ENCODE assay signal across 20 cellular contexts in the genomic region with DNA sequence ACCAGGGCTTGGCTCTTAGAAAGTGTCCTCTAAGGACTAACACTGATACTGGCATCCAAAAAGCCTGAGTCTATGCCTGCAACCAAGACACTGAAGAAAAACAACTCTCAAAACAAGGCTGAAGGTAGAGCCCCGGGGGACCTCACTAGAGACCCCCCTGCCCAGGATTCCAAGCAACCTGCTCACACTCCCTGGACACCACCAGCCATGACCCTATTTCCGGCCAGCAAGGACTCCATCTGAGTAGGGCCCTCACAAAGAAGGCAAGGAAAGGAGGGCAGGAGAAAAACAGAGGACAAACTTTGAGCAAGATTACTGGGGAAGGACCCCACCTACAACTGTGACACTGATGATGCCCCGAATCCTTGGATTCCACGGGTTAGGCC.
"Had no signal": no experiment of that assay in that cellular context is flagged by ENCODE, and none has a peak within 500 bp of the region (broad histone marks: within the 10 kb centered on the region; RNA-seq: fewer than 3 reads in every experiment).

No MANE protein-coding gene starts in this region.

- H3K36me3 ChIP-seq: brain microvascular endothelial cell, cardiac muscle cell had no signal

- H3K27ac ChIP-seq: brain microvascular endothelial cell, cardiac muscle cell had no signal

- H3K27me3 ChIP-seq: brain microvascular endothelial cell had no signal

- H3K4me1 Mint-ChIP-seq: activated naive CD4-positive, alpha-beta T cell treated with anti-CD3 and anti-CD28 coated beads, Interleukin-2, amount 10 ng/mL, durations not matched to agents 7 days and 5 days had no signal

- H3K4me3 ChIP-seq: cardiac muscle cell had no signal

- ATAC-seq: activated T-cell treated with anti-CD3 and anti-CD28 coated beads, Interleukin-2, amount 50 U/mL, for 72 hours; PC-3 had no signal

- H3K27ac Mint-ChIP-seq: activated naive CD4-positive, alpha-beta T cell treated with anti-CD3 and anti-CD28 coated beads, Interleukin-2, amount 10 ng/mL, durations not matched to agents 7 days and 5 days; activated naive CD8-positive, alpha-beta T cell treated with anti-CD3 and anti-CD28 coated beads for 36 hours; activated T-cell treated with anti-CD3 and anti-CD28 coated beads, Interleukin-2, amount 50 U/mL, for 72 hours; activated T-helper 2 cell treated with anti-CD3 and anti-CD28 coated beads, Interferon-gamma antibody, Interleukin-2, Interleukin-4, amounts not matched to agents 10 μg/mL and 5 μg/mL and 100 μg/mL, durations not matched to agents 14 hours and 24 hours and 36 hours; T-helper 1 cell treated with Interleukin-12 subunit alpha and Interleukin-12 subunit beta and Interleukin-4 antibody, amounts not matched to agents 30 μg/mL and 1 μg/mL, for 36 hours had no signal

- DNase-seq: activated CD4-positive, alpha-beta T cell treated with anti-CD3 and anti-CD28 coated beads for 48 hours; activated CD4-positive, alpha-beta T cell treated with anti-CD3 and anti-CD28 coated beads, Interleukin-2, amount 50 U/mL, for 4 hours; activated CD4-positive, CD25-positive, alpha-beta regulatory T cell treated with anti-CD3 and anti-CD28 coated beads, Interleukin-2, amount 50 U/mL, for 72 hours; activated CD8-positive, alpha-beta memory T cell treated with anti-CD3 and anti-CD28 coated beads, Interleukin-2, amount 50 U/mL, for 4 hours; activated gamma-delta T cell treated with Interleukin-2 at 50 U/mL for 16 hours; activated naive CD4-positive, alpha-beta T cell treated with anti-CD3 and anti-CD28 coated beads, Interleukin-2, amount 10 ng/mL, durations not matched to agents 7 days and 5 days; activated naive CD8-positive, alpha-beta T cell treated with anti-CD3 and anti-CD28 coated beads for 36 hours; activated T-cell treated with anti-CD3 and anti-CD28 coated beads, Interleukin-2, amount 50 U/mL, for 72 hours; brain microvascular endothelial cell; Kasumi-1; KBM-7; NCI-H146; NCI-H187 treated with DMSO at 0.1 percent for 48 hours; NCI-H2081 treated with DMSO at 0.1 percent for 48 hours; NCI-H446; NCI-H524 had no signal

- H3K4me3 Mint-ChIP-seq: activated naive CD4-positive, alpha-beta T cell treated with anti-CD3 and anti-CD28 coated beads, Interleukin-2, amount 10 ng/mL, durations not matched to agents 7 days and 5 days; activated naive CD8-positive, alpha-beta T cell treated with anti-CD3 and anti-CD28 coated beads for 36 hours; activated T-cell treated with anti-CD3 and anti-CD28 coated beads, Interleukin-2, amount 50 U/mL, for 72 hours; T-helper 1 cell treated with Interleukin-12 subunit alpha and Interleukin-12 subunit beta and Interleukin-4 antibody, amounts not matched to agents 30 μg/mL and 1 μg/mL, for 36 hours had no signal

- H3K36me3 Mint-ChIP-seq: activated naive CD4-positive, alpha-beta T cell treated with anti-CD3 and anti-CD28 coated beads, Interleukin-2, amount 10 ng/mL, durations not matched to agents 7 days and 5 days; activated naive CD8-positive, alpha-beta T cell treated with anti-CD3 and anti-CD28 coated beads for 36 hours had no signal
